ENCODE assay signal across 12 cellular contexts in genomic region chr14:99229654-99230215, GRCh38. TPM values are rescaled to one million over a fixed set of nuclear protein-coding genes. Genes with fewer than 3 reads are reported as not detected.
DNase-seq lines count a peak whose midpoint lies in the region; ATAC-seq and FAIRE-seq lines count a peak whose summit lies in the region.
"Had no signal": no experiment of that assay in that cellular context is flagged by ENCODE, and none has a peak within 500 bp of the region (broad histone marks: within the 10 kb centered on the region; RNA-seq: fewer than 3 reads in every experiment).

No MANE protein-coding gene starts in this region.

- FAIRE-seq in GM19239 (lab: Jason Lieb, UNC) = no peak

- ATAC-seq in activated CD8-positive, alpha-beta memory T cell treated with anti-CD3 and anti-CD28 coated beads, Interleukin-2, amount 10 ng/mL, durations not matched to agents 7 days and 5 days = peak; percentile 41
- ATAC-seq in Right ventricle myocardium superior (ENCODE audit: poor library complexity) (no peak), GM21825 (IDR thresholded peaks at IDR 0.05; ENCODE audit: unreplicated experiment) (no peak)
- ATAC-seq: esophagus mucosa had no signal

- H3K4me1 Mint-ChIP-seq in activated CD8-positive, alpha-beta memory T cell treated with anti-CD3 and anti-CD28 coated beads, Interleukin-2, amount 10 ng/mL, durations not matched to agents 7 days and 5 days = peaks cover 93% of the 10 kb centered on the region

- H3K9me3 ChIP-seq in SJSA1 (replicated peaks) = no peaks in the 10 kb centered on the region
- H3K9me3 ChIP-seq in esophagus (ENCODE audit: control insufficient read depth in 2 of 2, insufficient read depth in 1 of 2, low read depth in 1 of 2, low read length in 1 of 2) = peaks cover 0 to 3% of the 10 kb centered on the region in 2 donors

- no peaks in the 10 kb centered on the region for H3K27me3 Mint-ChIP-seq in activated CD8-positive, alpha-beta memory T cell treated with anti-CD3 and anti-CD28 coated beads, Interleukin-2, amount 10 ng/mL, durations not matched to agents 7 days and 5 days

- H3K36me3 Mint-ChIP-seq in activated CD8-positive, alpha-beta memory T cell treated with anti-CD3 and anti-CD28 coated beads, Interleukin-2, amount 10 ng/mL, durations not matched to agents 7 days and 5 days = peaks cover 48% of the 10 kb centered on the region

- H3K4me3 ChIP-seq in SJSA1 = no peak overlapping the region
- H3K4me3 ChIP-seq in esophagus (ENCODE audit: low read depth in 1 of 2, low read length in 2 of 2) = no peak overlapping the region

- peak overlapping the region; percentile 91 for H3K27ac Mint-ChIP-seq in activated CD8-positive, alpha-beta memory T cell treated with anti-CD3 and anti-CD28 coated beads, Interleukin-2, amount 10 ng/mL, durations not matched to agents 7 days and 5 days

- CTCF ChIA-PET in activated CD8-positive, alpha-beta memory T cell treated with anti-CD3 and anti-CD28 coated beads, Interleukin-2, amount 10 ng/mL, durations not matched to agents 7 days and 5 days (lab: Charles Lee) = interaction anchor here (0.8 to 20.0 kb wide), 18 partner anchors 7 to 1090 kb away, joined by 3 to 395 read pairs (median 7); partner anchors contain the start of gene BCL11B

- H3K36me3 ChIP-seq in SJSA1 (no peaks in the 10 kb centered on the region), esophagus (ENCODE audit: control insufficient read depth in 2 of 2, insufficient read depth in 2 of 2, low read length in 1 of 2) (peaks cover 0 to 3% of the 10 kb centered on the region in 2 donors)

- H3K27ac ChIP-seq in SJSA1 = peak overlapping the region; percentile 17; the same call in 1 of the 2 replicates
- H3K27ac ChIP-seq in esophagus (ENCODE audit: low read depth in 2 of 2, low read length in 1 of 2) = peak overlapping the region; percentile 34 to 59

- DNase-seq in activated CD8-positive, alpha-beta memory T cell treated with anti-CD3 and anti-CD28 coated beads, Interleukin-2, amount 10 ng/mL, durations not matched to agents 7 days and 5 days = peak; percentile 90
- no peak for DNase-seq in activated CD8-positive, alpha-beta memory T cell treated with anti-CD3 and anti-CD28 coated beads, Interleukin-2, amount 50 U/mL, for 4 hours
- DNase-seq in SJSA1 (ENCODE audit: low read depth in 1 of 2, low spot score in 2 of 2) (peak; percentile 72 to 79), Right ventricle myocardium superior (no peak), GM19239 (ENCODE audit: insufficient read length, low spot score) (no peak)
- DNase-seq in stimulated activated naive CD4-positive, alpha-beta T cell (lab: John Stamatoyannopoulos, UW) = peak in 4 of 6 experiments; percentile 38 to 76 (median 56)
- DNase-seq: HCEC 1CT, NCI-H69 had no signal

- H3K4me1 ChIP-seq in SJSA1 (replicated peaks) (peaks cover 42% of the 10 kb centered on the region), esophagus (ENCODE audit: control insufficient read depth in 2 of 2, insufficient read depth in 2 of 2, low read length in 1 of 2) (peaks cover 13 to 19% of the 10 kb centered on the region in 2 donors)

- intact Hi-C loops in Right ventricle myocardium superior (cut with DNase I) = no loop called here

- H3K9me3 Mint-ChIP-seq in activated CD8-positive, alpha-beta memory T cell treated with anti-CD3 and anti-CD28 coated beads, Interleukin-2, amount 10 ng/mL, durations not matched to agents 7 days and 5 days (ENCODE audit: low read depth) = no peaks in the 10 kb centered on the region

- 42 to 47% methylated on average over 10 of the region's 10 CpGs for WGBS in esophagus, 2 donors

- H3K4me3 Mint-ChIP-seq in activated CD8-positive, alpha-beta memory T cell treated with anti-CD3 and anti-CD28 coated beads, Interleukin-2, amount 10 ng/mL, durations not matched to agents 7 days and 5 days = peak overlapping the region; percentile 73

- H3K27me3 ChIP-seq in SJSA1 (replicated peaks) (no peaks in the 10 kb centered on the region), esophagus (ENCODE audit: control insufficient read depth in 1 of 2, insufficient read depth in 2 of 2, low read length in 2 of 2) (no peaks in the 10 kb centered on the region)

RNA-seq across cellular contexts. Expression of gene BCL11B, which starts 42.3 kb away (rescaled TPM):
- 10 to 100 TPM; 53.0 to 66.2 TPM for total RNA-seq in activated CD8-positive, alpha-beta memory T cell treated with anti-CD3 and anti-CD28 coated beads, Interleukin-2, amount 10 ng/mL, durations not matched to agents 7 days and 5 days
- 2.1 and 2.6 TPM in 2 replicates for total RNA-seq in SJSA1 (2014; rRNA removed; shearing (Covaris generic))
- 1 to 10 TPM; 1.7 to 2.2 TPM for polyA plus RNA-seq in esophagus
- 0.08 TPM for total RNA-seq in Right ventricle myocardium superior
- total RNA-seq: LHCN-M2 had no signal

Comparison
In these comparisons a context has a peak if more than half of its experiments do, and no peak if none do; other contexts are left out.
1. DNase-seq: peak in activated CD8-positive, alpha-beta memory T cell treated with anti-CD3 and anti-CD28 coated beads, Interleukin-2, amount 10 ng/mL, durations not matched to agents 7 days and 5 days (single experiment), SJSA1 (2 of 2) and stimulated activated naive CD4-positive, alpha-beta T cell (4 of 6); none in activated CD8-positive, alpha-beta memory T cell treated with anti-CD3 and anti-CD28 coated beads, Interleukin-2, amount 50 U/mL, for 4 hours (single experiment), Right ventricle myocardium superior (single experiment) and GM19239 (single experiment).
2. RNA of gene BCL11B, which starts 42.3 kb away (total RNA-seq): 53.0 to 66.2 TPM in activated CD8-positive, alpha-beta memory T cell treated with anti-CD3 and anti-CD28 coated beads, Interleukin-2, amount 10 ng/mL, durations not matched to agents 7 days and 5 days; 2.1 to 2.6 TPM in SJSA1 and 0.08 TPM in Right ventricle myocardium superior (single experiment); every median in the first group is over 10 times any median in the second.